ENCODE assay signal across 11 cellular contexts in the genomic region with DNA sequence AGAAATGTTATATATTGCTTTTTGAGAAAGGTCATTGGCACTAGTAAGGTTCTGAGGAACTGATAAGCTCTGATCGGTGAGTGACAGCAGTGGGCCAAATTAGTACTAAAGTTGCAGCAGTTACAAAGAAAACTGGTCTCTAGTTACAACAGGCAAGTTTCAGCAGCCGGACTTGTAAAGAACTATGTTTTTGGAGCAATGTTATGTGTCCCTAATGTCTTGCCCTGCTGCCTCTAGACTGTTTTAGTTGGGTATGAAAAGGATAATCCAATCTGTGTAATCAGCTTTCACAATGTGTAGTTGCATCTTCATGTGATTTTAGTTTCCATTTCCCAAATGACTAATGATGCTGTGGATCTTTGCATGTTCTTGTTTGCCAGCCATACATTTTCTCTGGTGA.
DNase-seq lines count a peak whose midpoint lies in the region; ATAC-seq and TF ChIP-seq lines count a peak whose summit lies in the region.
"Had no signal": no experiment of that assay in that cellular context is flagged by ENCODE, and none has a peak within 500 bp of the region (broad histone marks: within the 10 kb centered on the region; RNA-seq: fewer than 3 reads in every experiment).

No MANE protein-coding gene starts in this region.

- no peak for TF ChIP-seq CTCF in GM12865 (IDR thresholded peaks at IDR 0.05; ENCODE audit: insufficient read depth, low read depth, low read length, missing control alignments)

- H3K4me1 Mint-ChIP-seq in activated T-helper 1 cell treated with anti-CD3 and anti-CD28 coated beads, Interleukin-12 subunit alpha, Interleukin-12 subunit beta, Interleukin-2, Interleukin-4 antibody, amounts not matched to agents 30 ng/mL and 10 ng/mL and 1 ng/mL, durations not matched to agents 14 hours and 24 hours and 36 hours (ENCODE audit: low read depth): peaks cover 11% of the 10 kb centered on the region
- H3K4me1 Mint-ChIP-seq: stimulated activated naive B cell treated with anti-CD40 and anti-IgM and Interleukin-4, amounts not matched to agents 10 μg/mL and 1 μg/mL and 100 μg/mL, for 72 hours had no signal

- ATAC-seq in GM18909 (IDR thresholded peaks at IDR 0.05; ENCODE audit: poor library complexity, unreplicated experiment): peak; percentile 70
- peak; percentile 63 for ATAC-seq in HG03045 (IDR thresholded peaks at IDR 0.05; ENCODE audit: unreplicated experiment)
- ATAC-seq: stimulated activated naive B cell treated with anti-CD40 and anti-IgM and Interleukin-4, amounts not matched to agents 10 μg/mL and 1 μg/mL and 100 μg/mL, for 72 hours had no signal

- H3K4me3 ChIP-seq in GM12865 (ENCODE audit: low read depth, low read length): no peak overlapping the region

- no peaks in the 10 kb centered on the region for H3K9me3 Mint-ChIP-seq in activated T-helper 1 cell treated with anti-CD3 and anti-CD28 coated beads, Interleukin-12 subunit alpha, Interleukin-12 subunit beta, Interleukin-2, Interleukin-4 antibody, amounts not matched to agents 30 ng/mL and 10 ng/mL and 1 ng/mL, durations not matched to agents 14 hours and 24 hours and 36 hours
- H3K9me3 Mint-ChIP-seq: naive thymus-derived CD8-positive, alpha-beta T cell; stimulated activated naive B cell treated with anti-CD40 and anti-IgM and Interleukin-4, amounts not matched to agents 10 μg/mL and 1 μg/mL and 100 μg/mL, for 72 hours had no signal

- peak overlapping the region; percentile 61 for H3K27ac Mint-ChIP-seq in activated T-helper 1 cell treated with anti-CD3 and anti-CD28 coated beads, Interleukin-12 subunit alpha, Interleukin-12 subunit beta, Interleukin-2, Interleukin-4 antibody, amounts not matched to agents 30 ng/mL and 10 ng/mL and 1 ng/mL, durations not matched to agents 14 hours and 24 hours and 36 hours
- H3K27ac Mint-ChIP-seq: stimulated activated naive B cell treated with anti-CD40 and anti-IgM and Interleukin-4, amounts not matched to agents 10 μg/mL and 1 μg/mL and 100 μg/mL, for 72 hours had no signal

- H3K4me3 Mint-ChIP-seq in activated T-helper 1 cell treated with anti-CD3 and anti-CD28 coated beads, Interleukin-12 subunit alpha, Interleukin-12 subunit beta, Interleukin-2, Interleukin-4 antibody, amounts not matched to agents 30 ng/mL and 10 ng/mL and 1 ng/mL, durations not matched to agents 14 hours and 24 hours and 36 hours: no peak overlapping the region
- H3K4me3 Mint-ChIP-seq: stimulated activated naive B cell treated with anti-CD40 and anti-IgM and Interleukin-4, amounts not matched to agents 10 μg/mL and 1 μg/mL and 100 μg/mL, for 72 hours had no signal

- H3K36me3 Mint-ChIP-seq in activated T-helper 1 cell treated with anti-CD3 and anti-CD28 coated beads, Interleukin-12 subunit alpha, Interleukin-12 subunit beta, Interleukin-2, Interleukin-4 antibody, amounts not matched to agents 30 ng/mL and 10 ng/mL and 1 ng/mL, durations not matched to agents 14 hours and 24 hours and 36 hours (ENCODE audit: low read depth): peaks cover 3% of the 10 kb centered on the region
- H3K36me3 Mint-ChIP-seq: naive thymus-derived CD8-positive, alpha-beta T cell; stimulated activated naive B cell treated with anti-CD40 and anti-IgM and Interleukin-4, amounts not matched to agents 10 μg/mL and 1 μg/mL and 100 μg/mL, for 72 hours had no signal

- DNase-seq in GM12865 (ENCODE audit: low read depth) (peak; percentile 26), SW 1271 (lab: John Stamatoyannopoulos, UW) (no peak), HT-29 (ENCODE audit: low spot score) (no peak), Kasumi-1 (lab: John Stamatoyannopoulos, UW) (no peak)
- no peak for DNase-seq in activated T-helper 1 cell treated with anti-CD3 and anti-CD28 coated beads, Interleukin-12 subunit alpha, Interleukin-12 subunit beta, Interleukin-2, Interleukin-4 antibody, amounts not matched to agents 30 ng/mL and 10 ng/mL and 1 ng/mL, durations not matched to agents 14 hours and 24 hours and 36 hours (ENCODE audit: low spot score)
- no peak for DNase-seq in stimulated activated CD4-positive, alpha-beta T cell treated with anti-CD3 and anti-CD28 coated beads, Interleukin-2, amount 100 ng/mL, for 48 hours
- DNase-seq: COR-L47; naive thymus-derived CD8-positive, alpha-beta T cell; stimulated activated naive B cell treated with anti-CD40 and anti-IgM and Interleukin-4, amounts not matched to agents 10 μg/mL and 1 μg/mL and 100 μg/mL, for 72 hours had no signal

- intact Hi-C loops in activated T-helper 1 cell treated with anti-CD3 and anti-CD28 coated beads, Interleukin-12 subunit alpha, Interleukin-12 subunit beta, Interleukin-2, Interleukin-4 antibody, amounts not matched to agents 30 ng/mL and 10 ng/mL and 1 ng/mL, durations not matched to agents 14 hours and 24 hours and 36 hours (cut with micrococcal nuclease): loop anchor here (1.0 to 10.0 kb wide), 6 partner anchors 24 to 417 kb away; a partner anchor contains a TSS

- no peaks in the 10 kb centered on the region for H3K27me3 Mint-ChIP-seq in activated T-helper 1 cell treated with anti-CD3 and anti-CD28 coated beads, Interleukin-12 subunit alpha, Interleukin-12 subunit beta, Interleukin-2, Interleukin-4 antibody, amounts not matched to agents 30 ng/mL and 10 ng/mL and 1 ng/mL, durations not matched to agents 14 hours and 24 hours and 36 hours (ENCODE audit: insufficient read depth)
- H3K27me3 Mint-ChIP-seq: naive thymus-derived CD8-positive, alpha-beta T cell had no signal
